ENCODE assay signal across 1 cellular context in genomic region chr4:1294891-1295290, GRCh38.
TF ChIP-seq lines count a peak whose summit lies in the region.

No MANE protein-coding gene starts in this region.

TF ChIP-seq in H1, 55 proteins besides CTCF, POLR2A, EP300 and RAD21:
- TF ChIP-seq JUN (IDR thresholded peaks at IDR 0.05; ENCODE audit: low read depth, low read length) (no peak), TAF7 (optimal IDR thresholded peaks at IDR 0.05; ENCODE audit: borderline replicate concordance, low read depth, low read length) (no peak), MAX (IDR thresholded peaks at IDR 0.05) (no peak), POLR2AphosphoS5 (IDR thresholded peaks at IDR 0.05; ENCODE audit: low read depth, low read length) (0 out of 2 replicates have a peak, but pooled peaks have one; percentile 24), NRF1 (IDR thresholded peaks at IDR 0.05; ENCODE audit: low read depth, low read length) (no peak), BCL11A (IDR thresholded peaks at IDR 0.05; ENCODE audit: low read depth in 2 of 2, low read length in 2 of 2) (no peak), MAFK (IDR thresholded peaks at IDR 0.05; ENCODE audit: low read depth, low read length) (no peak)
